In genomic region chr4:182518421-182518820, GRCh38 we compare ENCODE assay signal across 22 cellular contexts.
"Had no signal": no experiment of that assay in that cellular context is flagged by ENCODE, and none has a peak within 500 bp of the region (broad histone marks: within the 10 kb centered on the region; RNA-seq: fewer than 3 reads in every experiment).

No MANE protein-coding gene starts in this region.

- H3K27ac ChIP-seq: colonic mucosa, esophagus squamous epithelium, gastroesophageal sphincter, neutrophil, psoas muscle, right lobe of liver, spleen, thoracic aorta, transverse colon had no signal

- DNase-seq: colonic mucosa; dermis blood vessel endothelial cell; esophagus squamous epithelium; foreskin fibroblast; kidney; left colon; left ventricle myocardium superior; mucosa of descending colon; naive thymus-derived CD8-positive, alpha-beta T cell; psoas muscle; retina; right lobe of liver; spleen; stimulated activated CD4-positive, alpha-beta T cell treated with anti-CD3 and anti-CD28 coated beads, Interleukin-15, amount 100 ng/mL, for 24 hours; stimulated activated CD4-positive, alpha-beta T cell treated with anti-CD3 and anti-CD28 coated beads, Interleukin-1b, Interleukin-23, amount 100 ng/mL, for 48 hours; stimulated activated CD4-positive, alpha-beta T cell treated with anti-CD3 and anti-CD28 coated beads, Interleukin-4, amount 100 ng/mL, for 4 hours; stimulated activated naive B cell treated with anti-CD40 and anti-IgM and Interleukin-4, amounts not matched to agents 10 μg/mL and 1 μg/mL and 100 μg/mL, for 72 hours; stimulated activated naive CD8-positive, alpha-beta T cell treated with anti-CD3 and anti-CD28 coated beads, Interleukin-15, amount 100 ng/mL, for 72 hours; transverse colon had no signal

- FAIRE-seq: kidney had no signal

- H3K27me3 ChIP-seq: colonic mucosa, esophagus squamous epithelium, gastroesophageal sphincter, neutrophil, right lobe of liver, spleen, transverse colon had no signal

- H3K36me3 ChIP-seq: colonic mucosa, esophagus squamous epithelium, gastroesophageal sphincter, neutrophil, right lobe of liver, spleen, thoracic aorta, transverse colon had no signal

- H3K4me1 ChIP-seq: colonic mucosa, esophagus squamous epithelium, gastroesophageal sphincter, psoas muscle, right lobe of liver, spleen, transverse colon had no signal

- H3K4me3 ChIP-seq: colonic mucosa, esophagus squamous epithelium, gastroesophageal sphincter, mucosa of descending colon, psoas muscle, right lobe of liver, spleen, thoracic aorta, transverse colon had no signal

- H3K9me3 ChIP-seq: colonic mucosa, esophagus squamous epithelium, gastroesophageal sphincter, mucosa of descending colon, neutrophil, psoas muscle, right lobe of liver, spleen, thoracic aorta, transverse colon had no signal

- ATAC-seq: gastroesophageal sphincter; left colon; left ventricle myocardium superior; mucosa of descending colon; naive thymus-derived CD8-positive, alpha-beta T cell; psoas muscle; right lobe of liver; stimulated activated naive B cell treated with anti-CD40 and anti-IgM and Interleukin-4, amounts not matched to agents 10 μg/mL and 1 μg/mL and 100 μg/mL, for 72 hours; stimulated activated naive CD8-positive, alpha-beta T cell treated with anti-CD3 and anti-CD28 coated beads, Interleukin-15, amount 100 ng/mL, for 72 hours had no signal
